1 cellular context compared by ENCODE assay signal in genomic region chr11:35041070-35041554, GRCh38.
TF ChIP-seq lines count a peak whose summit lies in the region.

No MANE protein-coding gene starts in this region.

TF ChIP-seq in IMR-90, 13 proteins besides CTCF, POLR2A, EP300 and RAD21:
- TF ChIP-seq NFE2L2 (IDR thresholded peaks at IDR 0.05; ENCODE audit: low read depth, low read length) (no peak), MXI1 (IDR thresholded peaks at IDR 0.05; ENCODE audit: borderline replicate concordance, low read depth, low read length) (no peak), RCOR1 (IDR thresholded peaks at IDR 0.05; ENCODE audit: insufficient replicate concordance, low read length) (no peak), ELK1 (IDR thresholded peaks at IDR 0.05; ENCODE audit: borderline replicate concordance, low read depth, low read length) (no peak), SMC3 (IDR thresholded peaks at IDR 0.05; ENCODE audit: low read depth, low read length) (no peak), RFX5 (IDR thresholded peaks at IDR 0.05; ENCODE audit: low read depth, low read length) (no peak), USF2 (IDR thresholded peaks at IDR 0.05; ENCODE audit: low read depth, low read length) (no peak), CEBPB (IDR thresholded peaks at IDR 0.05; ENCODE audit: low read depth, low read length) (no peak), MAZ (IDR thresholded peaks at IDR 0.05; ENCODE audit: borderline replicate concordance, low read depth, low read length) (no peak), FOS (IDR thresholded peaks at IDR 0.05; ENCODE audit: low read depth, low read length) (no peak), MAFK (IDR thresholded peaks at IDR 0.05; ENCODE audit: low read depth, low read length) (no peak), BHLHE40 (IDR thresholded peaks at IDR 0.05; ENCODE audit: low read depth, low read length) (no peak), CHD1 (IDR thresholded peaks at IDR 0.05; ENCODE audit: low read depth, low read length) (no peak)
